ENCODE assay signal across 7 cellular contexts in genomic region chr12:122590990-122591389, GRCh38.
"Had no signal": no experiment of that assay in that cellular context is flagged by ENCODE, and none has a peak within 500 bp of the region (broad histone marks: within the 10 kb centered on the region; RNA-seq: fewer than 3 reads in every experiment).

No MANE protein-coding gene starts in this region.

- ATAC-seq: HepG2 had no signal

- H3K27me3 Mint-ChIP-seq: IgD-negative memory B cell had no signal

- H3K27ac Mint-ChIP-seq: IgD-negative memory B cell had no signal

- H3K27ac ChIP-seq: HL-60, KMS-11 had no signal

- H3K4me3 Mint-ChIP-seq: IgD-negative memory B cell had no signal

- H3K9me3 Mint-ChIP-seq: IgD-negative memory B cell had no signal

- H3K4me1 Mint-ChIP-seq: IgD-negative memory B cell had no signal

- H3K9ac ChIP-seq: KMS-11 had no signal

- DNase-seq: KBM-7, KG1 had no signal

- H3K4me2 ChIP-seq: KMS-11 had no signal

- FAIRE-seq: HepG2, HTR-8/SVneo had no signal
